1 cellular context compared by ENCODE assay signal in the genomic region with DNA sequence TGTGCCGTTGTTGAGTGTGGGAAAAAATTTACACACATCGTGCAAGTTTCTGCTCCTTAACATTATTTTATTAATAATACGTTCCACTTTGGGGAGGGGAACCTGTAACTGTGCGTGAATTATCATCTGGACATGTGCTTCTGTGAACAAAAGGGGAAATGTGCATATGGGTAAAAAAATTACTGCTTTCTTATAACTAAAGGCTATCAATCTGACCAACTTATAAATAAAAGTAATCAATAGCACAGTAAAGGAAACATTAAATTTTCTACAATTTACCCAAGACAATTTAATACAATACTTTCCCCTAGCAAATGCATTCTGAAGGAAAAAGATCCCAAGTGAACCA.
TF ChIP-seq lines count a peak whose summit lies in the region.

No MANE protein-coding gene starts in this region.

TF ChIP-seq in H1, 55 proteins besides CTCF, POLR2A, EP300 and RAD21:
- TF ChIP-seq EZH2 (IDR thresholded peaks at IDR 0.05; ENCODE audit: low read depth, low read length, severe bottlenecking) = peak; percentile 16
- TF ChIP-seq POLR2AphosphoS5 (IDR thresholded peaks at IDR 0.05; ENCODE audit: low read depth, low read length) = no peak
- TF ChIP-seq CBX8 (IDR thresholded peaks at IDR 0.05; ENCODE audit: borderline replicate concordance, low read depth, low read length) = peak; percentile 94; the same call in 1 of the 2 replicates
- TF ChIP-seq, protein P1, sequence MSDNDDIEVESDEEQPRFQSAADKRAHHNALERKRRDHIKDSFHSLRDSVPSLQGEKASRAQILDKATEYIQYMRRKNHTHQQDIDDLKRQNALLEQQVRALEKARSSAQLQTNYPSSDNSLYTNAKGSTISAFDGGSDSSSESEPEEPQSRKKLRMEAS (IDR thresholded peaks at IDR 0.05) = no peak
- no peak for TF ChIP-seq SP4 (IDR thresholded peaks at IDR 0.05; ENCODE audit: low read length)
- no peak for TF ChIP-seq ASH2L (IDR thresholded peaks at IDR 0.05; ENCODE audit: low read length)
- no peak for TF ChIP-seq ZNF274 (IDR thresholded peaks at IDR 0.05; ENCODE audit: borderline replicate concordance, extremely low read depth, low read length)
- peak; percentile 53 for TF ChIP-seq SUZ12 (IDR thresholded peaks at IDR 0.05; ENCODE audit: low read length)
- no peak for TF ChIP-seq SIRT6 (IDR thresholded peaks at IDR 0.05; ENCODE audit: low read length)
- no peak for TF ChIP-seq NRF1 (IDR thresholded peaks at IDR 0.05; ENCODE audit: low read depth, low read length)
- no peak for TF ChIP-seq GTF2F1 (IDR thresholded peaks at IDR 0.05; ENCODE audit: borderline replicate concordance, low read depth, low read length)
- TF ChIP-seq BACH1 (IDR thresholded peaks at IDR 0.05; ENCODE audit: low read length) = no peak
- TF ChIP-seq, protein P2, sequence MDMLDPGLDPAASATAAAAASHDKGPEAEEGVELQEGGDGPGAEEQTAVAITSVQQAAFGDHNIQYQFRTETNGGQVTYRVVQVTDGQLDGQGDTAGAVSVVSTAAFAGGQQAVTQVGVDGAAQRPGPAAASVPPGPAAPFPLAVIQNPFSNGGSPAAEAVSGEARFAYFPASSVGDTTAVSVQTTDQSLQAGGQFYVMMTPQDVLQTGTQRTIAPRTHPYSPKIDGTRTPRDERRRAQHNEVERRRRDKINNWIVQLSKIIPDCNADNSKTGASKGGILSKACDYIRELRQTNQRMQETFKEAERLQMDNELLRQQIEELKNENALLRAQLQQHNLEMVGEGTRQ (IDR thresholded peaks at IDR 0.05; ENCODE audit: low read length) = no peak
- no peak for TF ChIP-seq TCF12 (IDR thresholded peaks at IDR 0.05; ENCODE audit: low read depth, low read length)
